Comparison of ENCODE assay signal across 18 cellular contexts in the genomic region with DNA sequence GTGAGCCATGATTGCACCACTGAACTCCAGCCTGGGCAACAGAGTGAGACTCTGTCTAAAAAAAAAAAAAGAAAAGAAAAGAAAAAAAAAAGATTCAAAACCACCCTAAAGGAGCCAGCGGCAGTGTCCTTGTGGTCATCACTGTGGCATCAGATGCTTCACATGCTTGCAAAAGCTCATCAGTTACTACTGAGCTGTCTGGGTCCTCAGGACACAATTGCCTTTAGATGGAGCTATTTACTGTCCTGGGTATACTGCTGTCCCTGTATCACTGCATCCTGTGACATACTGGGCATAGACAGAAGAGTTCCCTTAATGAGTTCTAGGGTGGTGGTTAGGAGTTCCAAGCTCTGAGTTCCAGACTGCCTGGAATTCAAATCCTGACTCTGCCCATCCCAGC.
"Had no signal": no experiment of that assay in that cellular context is flagged by ENCODE, and none has a peak within 500 bp of the region (broad histone marks: within the 10 kb centered on the region; RNA-seq: fewer than 3 reads in every experiment).

No MANE protein-coding gene starts in this region.

- H3K4me3 Mint-ChIP-seq: activated naive CD4-positive, alpha-beta T cell treated with anti-CD3 and anti-CD28 coated beads, Interleukin-2, amount 50 U/mL, for 24 hours; nephron; stimulated activated naive CD8-positive, alpha-beta T cell treated with anti-CD3 and anti-CD28 coated beads, Interleukin-15, Interleukin-2, amounts not matched to agents 100 ng/mL and 50 ng/mL, for 24 hours had no signal

- H3K36me3 ChIP-seq: cardiac muscle cell, heart left ventricle, neutrophil, pancreas, tibial nerve had no signal

- H3K9me3 ChIP-seq: body of pancreas, neutrophil, pancreas, tibial nerve had no signal

- DNase-seq: activated CD4-positive, alpha-beta T cell treated with anti-CD3 and anti-CD28 coated beads, Interleukin-2, amount 50 U/mL, for 1 hour; activated gamma-delta T cell treated with Interleukin-2 at 50 U/mL for 16 hours; activated T-cell treated with anti-CD3 and anti-CD28 coated beads, Interleukin-2, amount 50 U/mL, for 1 hour; anterior cingulate cortex; body of pancreas; midbrain; stimulated activated CD4-positive, alpha-beta T cell treated with anti-CD3 and anti-CD28 coated beads, Interleukin-1b, Interleukin-23, amount 100 ng/mL, for 48 hours; substantia nigra had no signal

- H3K9me3 Mint-ChIP-seq: activated naive CD4-positive, alpha-beta T cell treated with anti-CD3 and anti-CD28 coated beads, Interleukin-2, amount 50 U/mL, for 24 hours; nephron; stimulated activated naive CD8-positive, alpha-beta T cell treated with anti-CD3 and anti-CD28 coated beads, Interleukin-15, Interleukin-2, amounts not matched to agents 100 ng/mL and 50 ng/mL, for 24 hours had no signal

- H3K27ac Mint-ChIP-seq: activated naive CD4-positive, alpha-beta T cell treated with anti-CD3 and anti-CD28 coated beads, Interleukin-2, amount 50 U/mL, for 24 hours; stimulated activated naive CD8-positive, alpha-beta T cell treated with anti-CD3 and anti-CD28 coated beads, Interleukin-15, Interleukin-2, amounts not matched to agents 100 ng/mL and 50 ng/mL, for 24 hours had no signal

- H3K27me3 ChIP-seq: body of pancreas, cardiac muscle cell, heart left ventricle, pancreas, tibial nerve had no signal

- H3K4me3 ChIP-seq: body of pancreas, cardiac muscle cell, heart left ventricle, pancreas, skin epidermis, tibial nerve had no signal

- H3K36me3 Mint-ChIP-seq: activated naive CD4-positive, alpha-beta T cell treated with anti-CD3 and anti-CD28 coated beads, Interleukin-2, amount 50 U/mL, for 24 hours had no signal

- H3K27ac ChIP-seq: body of pancreas, neutrophil, pancreas, skin epidermis, tibial nerve had no signal

- H3K27me3 Mint-ChIP-seq: activated naive CD4-positive, alpha-beta T cell treated with anti-CD3 and anti-CD28 coated beads, Interleukin-2, amount 50 U/mL, for 24 hours; stimulated activated naive CD8-positive, alpha-beta T cell treated with anti-CD3 and anti-CD28 coated beads, Interleukin-15, Interleukin-2, amounts not matched to agents 100 ng/mL and 50 ng/mL, for 24 hours had no signal

- ATAC-seq: activated CD4-positive, CD25-positive, alpha-beta regulatory T cell treated with anti-CD3 and anti-CD28 coated beads, Interleukin-2, amount 50 U/mL, for 24 hours; body of pancreas; pancreas had no signal
